In the genomic region with DNA sequence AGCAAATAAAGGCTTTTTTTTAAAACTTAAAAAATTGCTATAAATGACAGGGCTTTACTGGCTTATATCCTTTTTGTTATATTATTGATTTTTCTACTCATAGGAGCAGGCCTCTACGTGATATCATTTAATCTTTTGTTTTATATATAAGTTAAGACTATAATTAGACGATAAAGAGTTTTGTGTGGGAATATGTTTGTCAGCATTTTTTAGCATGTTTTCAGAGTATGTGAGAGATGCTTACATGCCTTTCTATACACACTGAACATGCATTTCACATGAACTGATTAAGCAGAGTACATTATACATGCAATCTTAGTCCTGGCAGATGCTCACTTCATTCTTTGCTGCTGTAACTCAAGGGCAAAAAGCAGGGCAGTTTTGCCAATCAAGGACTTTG, we compare ENCODE assay signal across 10 cellular contexts. TPM values are rescaled to one million over a fixed set of nuclear protein-coding genes. Genes with fewer than 3 reads are reported as not detected.
"Had no signal": no experiment of that assay in that cellular context is flagged by ENCODE, and none has a peak within 500 bp of the region (broad histone marks: within the 10 kb centered on the region; RNA-seq: fewer than 3 reads in every experiment).

No MANE protein-coding gene starts in this region.

- FAIRE-seq: H1, H54, HTR-8/SVneo had no signal

- H3K4me3 Mint-ChIP-seq: H9 had no signal

- H3K4me2 ChIP-seq: KMS-11 had no signal

- H3K9ac ChIP-seq: GM23248, KMS-11 had no signal

- H3K27ac Mint-ChIP-seq: H9 had no signal

- H3K9me3 Mint-ChIP-seq: H9 had no signal

- H2AFZ ChIP-seq: GM23248 had no signal

- H3K27ac ChIP-seq: GM23248, KMS-11 had no signal

- DNase-seq: GM23248, H9, HCEC 1CT, Karpas-422, KBM-7 had no signal

- H3K4me3 ChIP-seq: GM23248 had no signal

RNA-seq across cellular contexts. Expression of gene KRT222, which starts 7.7 kb away (rescaled TPM):
- total RNA-seq: GM23248, HT-29 had no signal
- polyA plus RNA-seq: GM23248 had no signal

RNA-seq across cellular contexts. Expression of gene KRT24, which starts 30.9 kb away (rescaled TPM):
- total RNA-seq: GM23248, H1, H9, HT-29 had no signal
- polyA plus RNA-seq: GM23248, H1 had no signal
